In the genomic region with DNA sequence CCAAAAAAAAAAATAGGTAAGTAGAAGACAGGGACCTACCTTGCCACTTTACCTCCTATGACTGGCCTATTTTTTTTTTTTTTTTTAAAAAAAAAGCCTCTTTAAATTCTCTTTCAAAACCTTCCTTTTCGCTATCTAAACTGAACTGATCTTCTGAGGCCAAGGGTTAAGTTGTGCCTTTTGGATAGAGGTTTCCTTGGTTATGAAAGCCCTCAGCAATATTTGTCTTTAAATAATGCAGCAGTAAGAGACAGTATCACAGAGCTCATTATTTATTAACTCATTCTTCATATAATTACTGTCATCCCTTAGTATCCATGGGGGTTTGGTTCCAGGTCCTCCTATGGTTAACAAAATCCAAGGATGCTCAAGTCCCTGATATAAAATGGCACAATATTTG, we compare ENCODE assay signal across 41 cellular contexts. TPM values are rescaled to one million over a fixed set of nuclear protein-coding genes. Genes with fewer than 3 reads are reported as not detected.
"Had no signal": no experiment of that assay in that cellular context is flagged by ENCODE, and none has a peak within 500 bp of the region (broad histone marks: within the 10 kb centered on the region; RNA-seq: fewer than 3 reads in every experiment).

No MANE protein-coding gene starts in this region.

- H3K27me3 Mint-ChIP-seq: activated naive CD4-positive, alpha-beta T cell treated with anti-CD3 and anti-CD28 coated beads, Interleukin-2, amount 10 ng/mL, durations not matched to agents 7 days and 5 days; activated naive CD4-positive, alpha-beta T cell treated with anti-CD3 and anti-CD28 coated beads, Interleukin-2, amount 50 U/mL, for 24 hours; activated naive CD8-positive, alpha-beta T cell; activated naive CD8-positive, alpha-beta T cell treated with anti-CD3 and anti-CD28 coated beads for 36 hours; activated naive CD8-positive, alpha-beta T cell treated with anti-CD3 and anti-CD28 coated beads, Interleukin-2, amount 10 ng/mL, durations not matched to agents 7 days and 5 days; activated naive CD8-positive, alpha-beta T cell treated with anti-CD3 and anti-CD28 coated beads, Interleukin-2, amount 50 U/mL, for 24 hours; activated T-cell treated with anti-CD3 and anti-CD28 coated beads, Interleukin-2, amount 50 U/mL, for 24 hours; brain; central memory CD8-positive, alpha-beta T cell had no signal

- FAIRE-seq: astrocyte, bronchial epithelial cell had no signal

- H3K27ac Mint-ChIP-seq: activated naive CD4-positive, alpha-beta T cell treated with anti-CD3 and anti-CD28 coated beads for 36 hours; activated naive CD4-positive, alpha-beta T cell treated with anti-CD3 and anti-CD28 coated beads, Interleukin-2, amount 10 ng/mL, durations not matched to agents 7 days and 5 days; activated naive CD4-positive, alpha-beta T cell treated with anti-CD3 and anti-CD28 coated beads, Interleukin-2, amount 50 U/mL, for 24 hours; activated naive CD8-positive, alpha-beta T cell; activated naive CD8-positive, alpha-beta T cell treated with anti-CD3 and anti-CD28 coated beads for 36 hours; activated naive CD8-positive, alpha-beta T cell treated with anti-CD3 and anti-CD28 coated beads, Interleukin-2, amount 10 ng/mL, durations not matched to agents 7 days and 5 days; activated naive CD8-positive, alpha-beta T cell treated with anti-CD3 and anti-CD28 coated beads, Interleukin-2, amount 50 U/mL, for 24 hours; activated T-cell treated with anti-CD3 and anti-CD28 coated beads, Interleukin-2, amount 50 U/mL, for 24 hours; activated T-cell treated with anti-CD3 and anti-CD28 coated beads, Interleukin-2, amount 50 U/mL, for 72 hours; activated T-helper 1 cell treated with anti-CD3 and anti-CD28 coated beads, Interleukin-12 subunit alpha, Interleukin-12 subunit beta, Interleukin-2, Interleukin-4 antibody, amounts not matched to agents 30 ng/mL and 10 ng/mL and 1 ng/mL, durations not matched to agents 14 hours and 24 hours and 36 hours; activated T-helper 2 cell treated with anti-CD3 and anti-CD28 coated beads, Interferon-gamma antibody, Interleukin-2, Interleukin-4, amounts not matched to agents 10 μg/mL and 5 μg/mL and 100 μg/mL, durations not matched to agents 14 hours and 24 hours and 36 hours; brain had no signal

- DNase-seq: activated effector memory CD4-positive, alpha-beta T cell treated with anti-CD3 and anti-CD28 coated beads, Interleukin-2, amount 50 U/mL, for 16 hours; activated effector memory CD4-positive, alpha-beta T cell treated with Interleukin-2 at 50 U/mL for 16 hours; activated gamma-delta T cell; activated gamma-delta T cell treated with Interleukin-2 at 50 U/mL for 16 hours; activated naive CD4-positive, alpha-beta T cell; activated naive CD4-positive, alpha-beta T cell treated with anti-CD3 and anti-CD28 coated beads for 36 hours; activated naive CD4-positive, alpha-beta T cell treated with anti-CD3 and anti-CD28 coated beads, Interleukin-2, amount 10 ng/mL, durations not matched to agents 7 days and 5 days; activated naive CD4-positive, alpha-beta T cell treated with anti-CD3 and anti-CD28 coated beads, Interleukin-2, amount 50 U/mL, for 16 hours; activated naive CD4-positive, alpha-beta T cell treated with Interleukin-2 at 50 U/mL for 16 hours; activated naive CD8-positive, alpha-beta T cell treated with anti-CD3 and anti-CD28 coated beads for 36 hours; activated naive CD8-positive, alpha-beta T cell treated with anti-CD3 and anti-CD28 coated beads, Interleukin-2, amount 10 ng/mL, durations not matched to agents 7 days and 5 days; activated naive CD8-positive, alpha-beta T cell treated with anti-CD3 and anti-CD28 coated beads, Interleukin-2, amount 50 U/mL, for 24 hours; activated T-cell treated with anti-CD3 and anti-CD28 coated beads for 4 hours; activated T-cell treated with anti-CD3 and anti-CD28 coated beads, Interleukin-2, amount 50 U/mL, for 1 hour; activated T-cell treated with anti-CD3 and anti-CD28 coated beads, Interleukin-2, amount 50 U/mL, for 24 hours; activated T-cell treated with anti-CD3 and anti-CD28 coated beads, Interleukin-2, amount 50 U/mL, for 4 hours; activated T-cell treated with anti-CD3 and anti-CD28 coated beads, Interleukin-2, amount 50 U/mL, for 48 hours; activated T-cell treated with anti-CD3 and anti-CD28 coated beads, Interleukin-2, amount 50 U/mL, for 72 hours; adrenal gland; amniotic stem cell; amygdala; anterior cingulate cortex; aorta; body of pancreas; brain microvascular endothelial cell; caudate nucleus; central memory CD4-positive, alpha-beta T cell; cerebellar nuclear complex had no signal

- H3K4me3 ChIP-seq: adrenal gland, ascending aorta, body of pancreas, breast epithelium, cardiac muscle cell had no signal

- H3K9me3 ChIP-seq: adrenal gland, ascending aorta, body of pancreas, breast epithelium had no signal

- H3K9me3 Mint-ChIP-seq: activated naive CD4-positive, alpha-beta T cell treated with anti-CD3 and anti-CD28 coated beads for 36 hours; activated naive CD4-positive, alpha-beta T cell treated with anti-CD3 and anti-CD28 coated beads, Interleukin-2, amount 10 ng/mL, durations not matched to agents 7 days and 5 days; activated naive CD4-positive, alpha-beta T cell treated with anti-CD3 and anti-CD28 coated beads, Interleukin-2, amount 50 U/mL, for 24 hours; activated naive CD4-positive, alpha-beta T cell treated with anti-CD3 and anti-CD28 coated beads, Interleukin-2, amount 50 U/mL, for 72 hours; activated naive CD8-positive, alpha-beta T cell treated with anti-CD3 and anti-CD28 coated beads for 36 hours; activated naive CD8-positive, alpha-beta T cell treated with anti-CD3 and anti-CD28 coated beads, Interleukin-2, amount 10 ng/mL, durations not matched to agents 7 days and 5 days; activated T-cell treated with anti-CD3 and anti-CD28 coated beads, Interleukin-2, amount 50 U/mL, for 24 hours; activated T-cell treated with anti-CD3 and anti-CD28 coated beads, Interleukin-2, amount 50 U/mL, for 4 hours; activated T-cell treated with anti-CD3 and anti-CD28 coated beads, Interleukin-2, amount 50 U/mL, for 72 hours; activated T-helper 1 cell treated with anti-CD3 and anti-CD28 coated beads, Interleukin-12 subunit alpha, Interleukin-12 subunit beta, Interleukin-2, Interleukin-4 antibody, amounts not matched to agents 30 ng/mL and 10 ng/mL and 1 ng/mL, durations not matched to agents 14 hours and 24 hours and 36 hours; brain; central memory CD8-positive, alpha-beta T cell had no signal

- H3K4me3 Mint-ChIP-seq: activated naive CD4-positive, alpha-beta T cell treated with anti-CD3 and anti-CD28 coated beads for 36 hours; activated naive CD4-positive, alpha-beta T cell treated with anti-CD3 and anti-CD28 coated beads, Interleukin-2, amount 10 ng/mL, durations not matched to agents 7 days and 5 days; activated naive CD4-positive, alpha-beta T cell treated with anti-CD3 and anti-CD28 coated beads, Interleukin-2, amount 50 U/mL, for 24 hours; activated naive CD8-positive, alpha-beta T cell; activated naive CD8-positive, alpha-beta T cell treated with anti-CD3 and anti-CD28 coated beads for 36 hours; activated naive CD8-positive, alpha-beta T cell treated with anti-CD3 and anti-CD28 coated beads, Interleukin-2, amount 10 ng/mL, durations not matched to agents 7 days and 5 days; activated naive CD8-positive, alpha-beta T cell treated with anti-CD3 and anti-CD28 coated beads, Interleukin-2, amount 50 U/mL, for 24 hours; activated T-cell treated with anti-CD3 and anti-CD28 coated beads, Interleukin-2, amount 50 U/mL, for 24 hours; activated T-cell treated with anti-CD3 and anti-CD28 coated beads, Interleukin-2, amount 50 U/mL, for 4 hours; activated T-cell treated with anti-CD3 and anti-CD28 coated beads, Interleukin-2, amount 50 U/mL, for 72 hours; activated T-helper 1 cell treated with anti-CD3 and anti-CD28 coated beads, Interleukin-12 subunit alpha, Interleukin-12 subunit beta, Interleukin-2, Interleukin-4 antibody, amounts not matched to agents 30 ng/mL and 10 ng/mL and 1 ng/mL, durations not matched to agents 14 hours and 24 hours and 36 hours; brain; central memory CD8-positive, alpha-beta T cell had no signal

- H3K27me3 ChIP-seq: adrenal gland, ascending aorta, body of pancreas, brain microvascular endothelial cell, breast epithelium, cardiac muscle cell had no signal

- ATAC-seq: activated naive CD4-positive, alpha-beta T cell treated with anti-CD3 and anti-CD28 coated beads, Interleukin-2, amount 50 U/mL, for 72 hours; activated naive CD8-positive, alpha-beta T cell treated with anti-CD3 and anti-CD28 coated beads, Interleukin-2, amount 50 U/mL, for 24 hours; activated T-cell treated with anti-CD3 and anti-CD28 coated beads, Interleukin-2, amount 50 U/mL, for 4 hours; activated T-cell treated with anti-CD3 and anti-CD28 coated beads, Interleukin-2, amount 50 U/mL, for 72 hours; body of pancreas had no signal

- H3K27ac ChIP-seq: adrenal gland, ascending aorta, body of pancreas, brain microvascular endothelial cell, breast epithelium, cardiac muscle cell had no signal

- H3K4me1 ChIP-seq: adrenal gland, ascending aorta, body of pancreas, breast epithelium had no signal

- H3K36me3 ChIP-seq: adrenal gland, breast epithelium had no signal

RNA-seq across cellular contexts. Expression of a gene that starts 9.0 kb away (rescaled TPM):
- total RNA-seq: ascending aorta had no signal

RNA-seq across cellular contexts. Expression of a gene that starts 49.0 kb away (rescaled TPM):
- total RNA-seq: activated naive CD4-positive, alpha-beta T cell treated with anti-CD3 and anti-CD28 coated beads for 36 hours; activated naive CD4-positive, alpha-beta T cell treated with anti-CD3 and anti-CD28 coated beads, Interleukin-2, amount 50 U/mL, for 72 hours; activated naive CD8-positive, alpha-beta T cell treated with anti-CD3 and anti-CD28 coated beads for 36 hours; activated naive CD8-positive, alpha-beta T cell treated with anti-CD3 and anti-CD28 coated beads, Interleukin-2, amount 10 ng/mL, durations not matched to agents 7 days and 5 days; activated T-cell treated with anti-CD3 and anti-CD28 coated beads, Interleukin-2, amount 50 U/mL, for 4 hours; activated T-helper 1 cell treated with anti-CD3 and anti-CD28 coated beads, Interleukin-12 subunit alpha, Interleukin-12 subunit beta, Interleukin-2, Interleukin-4 antibody, amounts not matched to agents 30 ng/mL and 10 ng/mL and 1 ng/mL, durations not matched to agents 14 hours and 24 hours and 36 hours; activated T-helper 2 cell treated with anti-CD3 and anti-CD28 coated beads, Interferon-gamma antibody, Interleukin-2, Interleukin-4, amounts not matched to agents 10 μg/mL and 5 μg/mL and 100 μg/mL, durations not matched to agents 14 hours and 24 hours and 36 hours; ascending aorta; cardiac muscle cell; cerebellum had no signal
- polyA plus RNA-seq: cardiac muscle cell had no signal
